Comparison of ENCODE assay signal across 2 cellular contexts in genomic region chr13:33797622-33798021, GRCh38.
A peak's percentile ranks its signal among the peaks of the same experiment; 100 is the strongest.
TF ChIP-seq lines count a peak whose summit lies in the region.

No MANE protein-coding gene starts in this region.

TF ChIP-seq in GM12878, 131 proteins besides CTCF, POLR2A, EP300 and RAD21:
- no peak for TF ChIP-seq HDAC6 (IDR thresholded peaks at IDR 0.05; ENCODE audit: unreplicated experiment)
- peak; percentile 36 to 43; a peak in 1 of 4 replicates for TF ChIP-seq BHLHE40 (IDR thresholded peaks at IDR 0.05; ENCODE audit: borderline replicate concordance in 1 of 2, low read depth in 2 of 2, low read length in 1 of 2)
- no peak for TF ChIP-seq STAT3 (IDR thresholded peaks at IDR 0.05; ENCODE audit: low read depth, low read length)
- peak; percentile 47; the same call in 1 of the 2 replicates for TF ChIP-seq EED (IDR thresholded peaks at IDR 0.05; ENCODE audit: low read depth)
- TF ChIP-seq, protein P1, sequence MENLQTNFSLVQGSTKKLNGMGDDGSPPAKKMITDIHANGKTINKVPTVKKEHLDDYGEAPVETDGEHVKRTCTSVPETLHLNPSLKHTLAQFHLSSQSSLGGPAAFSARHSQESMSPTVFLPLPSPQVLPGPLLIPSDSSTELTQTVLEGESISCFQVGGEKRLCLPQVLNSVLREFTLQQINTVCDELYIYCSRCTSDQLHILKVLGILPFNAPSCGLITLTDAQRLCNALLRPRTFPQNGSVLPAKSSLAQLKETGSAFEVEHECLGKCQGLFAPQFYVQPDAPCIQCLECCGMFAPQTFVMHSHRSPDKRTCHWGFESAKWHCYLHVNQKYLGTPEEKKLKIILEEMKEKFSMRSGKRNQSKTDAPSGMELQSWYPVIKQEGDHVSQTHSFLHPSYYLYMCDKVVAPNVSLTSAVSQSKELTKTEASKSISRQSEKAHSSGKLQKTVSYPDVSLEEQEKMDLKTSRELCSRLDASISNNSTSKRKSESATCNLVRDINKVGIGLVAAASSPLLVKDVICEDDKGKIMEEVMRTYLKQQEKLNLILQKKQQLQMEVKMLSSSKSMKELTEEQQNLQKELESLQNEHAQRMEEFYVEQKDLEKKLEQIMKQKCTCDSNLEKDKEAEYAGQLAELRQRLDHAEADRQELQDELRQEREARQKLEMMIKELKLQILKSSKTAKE (IDR thresholded peaks at IDR 0.05; ENCODE audit: low read depth, poor library complexity, severe bottlenecking), result no peak
- TF ChIP-seq, protein P2, sequence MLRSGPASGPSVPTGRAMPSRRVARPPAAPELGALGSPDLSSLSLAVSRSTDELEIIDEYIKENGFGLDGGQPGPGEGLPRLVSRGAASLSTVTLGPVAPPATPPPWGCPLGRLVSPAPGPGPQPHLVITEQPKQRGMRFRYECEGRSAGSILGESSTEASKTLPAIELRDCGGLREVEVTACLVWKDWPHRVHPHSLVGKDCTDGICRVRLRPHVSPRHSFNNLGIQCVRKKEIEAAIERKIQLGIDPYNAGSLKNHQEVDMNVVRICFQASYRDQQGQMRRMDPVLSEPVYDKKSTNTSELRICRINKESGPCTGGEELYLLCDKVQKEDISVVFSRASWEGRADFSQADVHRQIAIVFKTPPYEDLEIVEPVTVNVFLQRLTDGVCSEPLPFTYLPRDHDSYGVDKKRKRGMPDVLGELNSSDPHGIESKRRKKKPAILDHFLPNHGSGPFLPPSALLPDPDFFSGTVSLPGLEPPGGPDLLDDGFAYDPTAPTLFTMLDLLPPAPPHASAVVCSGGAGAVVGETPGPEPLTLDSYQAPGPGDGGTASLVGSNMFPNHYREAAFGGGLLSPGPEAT (IDR thresholded peaks at IDR 0.05; ENCODE audit: low read depth), result no peak
- peak; percentile 83 for TF ChIP-seq RUNX3 (IDR thresholded peaks at IDR 0.05; ENCODE audit: low read length)
- TF ChIP-seq IKZF2 (IDR thresholded peaks at IDR 0.05), result peak; percentile 41 to 62; a peak in 2 of 4 replicates
- TF ChIP-seq IKZF1 (conservative IDR thresholded peaks at IDR 0.05), result peak; percentile 31; the same call in 1 of the 2 replicates

TF ChIP-seq in HepG2, 621 proteins besides CTCF, POLR2A, EP300 and RAD21:
- no peak for TF ChIP-seq ZNF691 (CRISPR knock-in tag; IDR thresholded peaks at IDR 0.05; ENCODE audit: borderline replicate concordance, low read depth)
- no peak for TF ChIP-seq ZNF18 (CRISPR knock-in tag; IDR thresholded peaks at IDR 0.05; ENCODE audit: insufficient replicate concordance)
- TF ChIP-seq YEATS2 (CRISPR knock-in tag; IDR thresholded peaks at IDR 0.05; ENCODE audit: borderline replicate concordance), result no peak
